ENCODE assay signal across 15 cellular contexts in genomic region chr9:109781541-109782197, GRCh38. TPM values are rescaled to one million over a fixed set of nuclear protein-coding genes. Genes with fewer than 3 reads are reported as not detected.
DNase-seq lines count a peak whose midpoint lies in the region; ATAC-seq and TF ChIP-seq lines count a peak whose summit lies in the region.
"Had no signal": no experiment of that assay in that cellular context is flagged by ENCODE, and none has a peak within 500 bp of the region (broad histone marks: within the 10 kb centered on the region; RNA-seq: fewer than 3 reads in every experiment).

No MANE protein-coding gene starts in this region.

- H3K9ac ChIP-seq in neural progenitor cell = no peak overlapping the region

- no peak for ATAC-seq in GM18907 (IDR thresholded peaks at IDR 0.05; ENCODE audit: unreplicated experiment)
- no peak for ATAC-seq in stimulated activated memory B cell treated with anti-CD40 and anti-IgM and Interleukin-4, amounts not matched to agents 10 μg/mL and 1 μg/mL and 100 μg/mL, for 72 hours
- ATAC-seq: activated T-cell treated with anti-CD3 and anti-CD28 coated beads, Interleukin-2, amount 50 U/mL, for 4 hours; naive thymus-derived CD4-positive, alpha-beta T cell had no signal

- POLR2A ChIA-PET in BJ (lab: Charles Lee) = no interaction called here

- H2AFZ ChIP-seq in neural progenitor cell (replicated peaks) = no peak overlapping the region

- H3K27ac Mint-ChIP-seq in neural progenitor cell = no peak overlapping the region
- H3K27ac Mint-ChIP-seq in stimulated activated memory B cell treated with anti-CD40 and anti-IgM and Interleukin-4, amounts not matched to agents 10 μg/mL and 1 μg/mL and 100 μg/mL, for 72 hours = no peak overlapping the region
- H3K27ac Mint-ChIP-seq: naive thymus-derived CD4-positive, alpha-beta T cell had no signal

- H3K27ac ChIP-seq in SJSA1 (peak overlapping the region; percentile 78), neural progenitor cell (no peak overlapping the region)
- H3K27ac ChIP-seq: WERI-Rb-1 had no signal

- no peaks in the 10 kb centered on the region for H4K20me1 ChIP-seq in neural progenitor cell (ENCODE audit: low read depth)

- CTCF ChIA-PET in BJ (lab: Yijun Ruan, JAX) = interaction anchor here (0.7 to 3.2 kb wide), 4 partner anchors 14 to 402 kb away, joined by 3 to 8 read pairs (median 4); no protein-coding TSS in a partner anchor

- no peaks in the 10 kb centered on the region for H3K9me3 ChIP-seq in SJSA1 (replicated peaks)
- no peaks in the 10 kb centered on the region for H3K9me3 ChIP-seq in neural progenitor cell (ENCODE audit: low read depth)
- H3K9me3 ChIP-seq: tibial nerve had no signal

- TF ChIP-seq CTCF in BJ (IDR thresholded peaks at IDR 0.05; ENCODE audit: insufficient read depth, low read depth, low read length) (no peak), fibroblast of villous mesenchyme (IDR thresholded peaks at IDR 0.05; ENCODE audit: insufficient read depth, low read depth, low read length) (no peak), neural progenitor cell (IDR thresholded peaks at IDR 0.05) (no peak)

- H3K4me2 ChIP-seq in neural progenitor cell = peak overlapping the region; percentile 100

- no peaks in the 10 kb centered on the region for H3K27me3 ChIP-seq in BJ (ENCODE audit: control insufficient read depth, insufficient read depth, low read length)
- H3K27me3 ChIP-seq in SJSA1 (replicated peaks) = no peaks in the 10 kb centered on the region
- H3K27me3 ChIP-seq in neural progenitor cell = peaks cover 22% of the 10 kb centered on the region
- H3K27me3 ChIP-seq: tibial nerve had no signal

- H3K36me3 ChIP-seq in BJ (ENCODE audit: control insufficient read depth, insufficient read depth, low read length) = no peaks in the 10 kb centered on the region
- H3K36me3 ChIP-seq in SJSA1 = peaks cover 23% of the 10 kb centered on the region
- no peaks in the 10 kb centered on the region for H3K36me3 ChIP-seq in neural progenitor cell
- H3K36me3 ChIP-seq: tibial nerve, WERI-Rb-1 had no signal

- H3K36me3 Mint-ChIP-seq in neural progenitor cell = no peaks in the 10 kb centered on the region
- H3K36me3 Mint-ChIP-seq in stimulated activated memory B cell treated with anti-CD40 and anti-IgM and Interleukin-4, amounts not matched to agents 10 μg/mL and 1 μg/mL and 100 μg/mL, for 72 hours = no peaks in the 10 kb centered on the region
- H3K36me3 Mint-ChIP-seq: naive thymus-derived CD4-positive, alpha-beta T cell had no signal

- peaks cover 6% of the 10 kb centered on the region for H3F3A ChIP-seq in neural progenitor cell (ENCODE audit: low read depth)

- peaks cover 23% of the 10 kb centered on the region for H3K4me1 ChIP-seq in SJSA1 (replicated peaks)
- H3K4me1 ChIP-seq in neural progenitor cell = peaks cover 17% of the 10 kb centered on the region

- no peaks in the 10 kb centered on the region for H3K9me3 Mint-ChIP-seq in neural progenitor cell
- H3K9me3 Mint-ChIP-seq in stimulated activated memory B cell treated with anti-CD40 and anti-IgM and Interleukin-4, amounts not matched to agents 10 μg/mL and 1 μg/mL and 100 μg/mL, for 72 hours = peaks cover 3% of the 10 kb centered on the region
- H3K9me3 Mint-ChIP-seq: activated T-cell treated with anti-CD3 and anti-CD28 coated beads, Interleukin-2, amount 50 U/mL, for 4 hours had no signal

- H3K4me3 ChIP-seq in BJ (ENCODE audit: low read depth, low read length) = peak overlapping the region; percentile 68
- peak overlapping the region; percentile 82 for H3K4me3 ChIP-seq in SJSA1
- H3K4me3 ChIP-seq in fibroblast of villous mesenchyme (ENCODE audit: low read depth, low read length) = peak overlapping the region; percentile 71
- H3K4me3 ChIP-seq in neural progenitor cell = peak overlapping the region; percentile 98

- no peak for DNase-seq in BJ (ENCODE audit: low read depth)
- no peak for DNase-seq in SJSA1 (ENCODE audit: low read depth in 1 of 2, low spot score in 2 of 2)
- peak; percentile 21 for DNase-seq in fibroblast of villous mesenchyme (ENCODE audit: low read depth)
- DNase-seq in neural progenitor cell (ENCODE audit: low spot score) = no peak
- DNase-seq in ACHN = no peak
- no peak for DNase-seq in NCI-H82 treated with DMSO at 0.1 percent for 48 hours (lab: John Stamatoyannopoulos, UW; ENCODE audit: unreplicated experiment)
- DNase-seq: activated T-cell treated with anti-CD3 and anti-CD28 coated beads, Interleukin-2, amount 50 U/mL, for 4 hours; C1 segment of cervical spinal cord; cortex of kidney; naive thymus-derived CD4-positive, alpha-beta T cell; stimulated activated CD4-positive, alpha-beta T cell treated with anti-CD3 and anti-CD28 coated beads, Interleukin-4, amount 100 ng/mL, for 24 hours; WERI-Rb-1 had no signal

- peaks cover 9% of the 10 kb centered on the region for H3K4me1 Mint-ChIP-seq in neural progenitor cell
- no peaks in the 10 kb centered on the region for H3K4me1 Mint-ChIP-seq in stimulated activated memory B cell treated with anti-CD40 and anti-IgM and Interleukin-4, amounts not matched to agents 10 μg/mL and 1 μg/mL and 100 μg/mL, for 72 hours

- H3K4me3 Mint-ChIP-seq in neural progenitor cell = peak overlapping the region; percentile 69
- H3K4me3 Mint-ChIP-seq in stimulated activated memory B cell treated with anti-CD40 and anti-IgM and Interleukin-4, amounts not matched to agents 10 μg/mL and 1 μg/mL and 100 μg/mL, for 72 hours = no peak overlapping the region
- H3K4me3 Mint-ChIP-seq: activated T-cell treated with anti-CD3 and anti-CD28 coated beads, Interleukin-2, amount 50 U/mL, for 4 hours; naive thymus-derived CD4-positive, alpha-beta T cell had no signal

- in situ Hi-C loops in ACHN (cut with HindIII; ENCODE audit: low pct_ligation_motif_present, low pct_unique_long_range_greater_than_20kb, low sequenced_read_pairs) = no loop called here

- H3K79me2 ChIP-seq in neural progenitor cell (ENCODE audit: low read depth) = peaks cover 14% of the 10 kb centered on the region

- peaks cover 10% of the 10 kb centered on the region for H3K27me3 Mint-ChIP-seq in neural progenitor cell (ENCODE audit: insufficient read depth, low read depth)
- peaks cover 59% of the 10 kb centered on the region for H3K27me3 Mint-ChIP-seq in stimulated activated memory B cell treated with anti-CD40 and anti-IgM and Interleukin-4, amounts not matched to agents 10 μg/mL and 1 μg/mL and 100 μg/mL, for 72 hours

RNA-seq across cellular contexts. Expression of gene PALM2AKAP2, which starts 1.7 kb away (rescaled TPM):
- 7.8 and 8.7 TPM in 2 replicates for polyA plus RNA-seq in BJ (2011; rRNA removed)
- 6.4 and 14.0 TPM in 2 replicates for polyA minus RNA-seq in BJ (2011; rRNA and poly(A)+ RNA removed)
- 18.2 and 35.7 TPM in 2 replicates for total RNA-seq in SJSA1 (2014; rRNA removed; shearing (Covaris generic))
- total RNA-seq in fibroblast of villous mesenchyme = 24.5 and 31.5 TPM in 2 replicates
- 3.9 and 12.0 TPM in 2 replicates for total RNA-seq in neural progenitor cell (ENCODE audit: low replicate concordance)
- total RNA-seq: naive thymus-derived CD4-positive, alpha-beta T cell had no signal
- polyA plus RNA-seq: naive thymus-derived CD4-positive, alpha-beta T cell had no signal
